In the genomic region with DNA sequence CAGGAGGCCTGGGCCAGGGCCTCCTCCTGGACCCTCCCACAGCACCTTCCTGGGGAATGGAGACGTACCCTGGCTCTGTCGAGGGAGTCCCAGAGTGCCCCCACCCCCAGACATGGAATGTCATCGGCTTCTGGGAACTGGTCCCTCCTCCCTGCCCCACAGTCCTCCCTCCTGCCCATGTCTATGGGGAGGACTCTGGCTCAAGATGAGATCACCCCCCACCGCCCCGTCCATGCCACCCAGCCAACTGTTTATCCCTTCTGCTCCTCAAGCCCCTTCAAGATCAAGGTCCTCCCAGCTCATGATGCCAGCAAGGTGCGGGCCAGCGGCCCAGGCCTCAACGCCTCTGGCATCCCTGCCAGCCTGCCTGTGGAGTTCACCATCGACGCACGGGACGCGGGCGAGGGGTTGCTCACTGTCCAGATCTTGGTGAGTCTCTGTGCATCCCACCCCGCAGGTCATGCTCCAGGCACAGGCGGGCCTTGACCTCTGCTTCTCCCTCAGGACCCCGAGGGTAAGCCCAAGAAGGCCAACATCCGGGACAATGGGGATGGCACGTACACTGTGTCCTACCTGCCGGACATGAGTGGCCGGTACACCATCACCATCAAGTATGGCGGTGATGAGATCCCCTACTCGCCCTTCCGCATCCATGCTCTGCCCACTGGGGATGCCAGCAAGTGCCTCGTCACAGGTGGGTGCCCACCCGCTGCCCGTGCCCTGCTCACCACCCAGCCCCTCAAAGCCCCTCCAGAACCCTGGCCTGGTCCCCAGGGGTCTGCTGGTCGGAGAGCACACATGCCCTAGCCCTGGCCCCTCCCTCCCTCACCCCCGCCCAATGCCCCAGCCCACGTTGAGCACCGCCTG, we compare ENCODE assay signal across 21 cellular contexts. TPM values are rescaled to one million over a fixed set of nuclear protein-coding genes. Genes with fewer than 3 reads are reported as not detected.
"Had no signal": no experiment of that assay in that cellular context is flagged by ENCODE, and none has a peak within 500 bp of the region (broad histone marks: within the 10 kb centered on the region; RNA-seq: fewer than 3 reads in every experiment).

No MANE protein-coding gene starts in this region.

- H3K4me1 Mint-ChIP-seq: endodermal cell, immature natural killer cell had no signal

- H3K27ac ChIP-seq: breast epithelium, neutrophil, spleen, tibial artery, upper lobe of left lung, uterus had no signal

- ATAC-seq: esophagus mucosa; left lobe of liver; natural killer cell treated with Interleukin-12 subunit alpha and Interleukin-12 subunit beta and Interleukin-15 and Interleukin-18, amount 100 ng/mL, for 72 hours had no signal

- H3K4me1 ChIP-seq: breast epithelium, spleen, tibial artery, upper lobe of left lung, uterus had no signal

- H3K36me3 Mint-ChIP-seq: immature natural killer cell; natural killer cell treated with Interleukin-12 subunit alpha and Interleukin-12 subunit beta and Interleukin-15 and Interleukin-18, amount 100 ng/mL, for 72 hours had no signal

- H3K27me3 ChIP-seq: breast epithelium, tibial artery, upper lobe of left lung, uterus had no signal

- H3K9me3 Mint-ChIP-seq: endodermal cell; immature natural killer cell; natural killer cell treated with Interleukin-12 subunit alpha and Interleukin-12 subunit beta and Interleukin-15 and Interleukin-18, amount 100 ng/mL, for 72 hours had no signal

- H3K9me3 ChIP-seq: breast epithelium, neutrophil, spleen, tibial artery, upper lobe of left lung, uterus had no signal

- H3K27ac Mint-ChIP-seq: endodermal cell; immature natural killer cell; natural killer cell treated with Interleukin-12 subunit alpha and Interleukin-12 subunit beta and Interleukin-15 and Interleukin-18, amount 100 ng/mL, for 72 hours had no signal

- H3K36me3 ChIP-seq: breast epithelium, neutrophil, spleen, upper lobe of left lung, uterus had no signal

- H3K4me3 Mint-ChIP-seq: endodermal cell; immature natural killer cell; natural killer cell treated with Interleukin-12 subunit alpha and Interleukin-12 subunit beta and Interleukin-15 and Interleukin-18, amount 100 ng/mL, for 72 hours had no signal

- H3K4me3 ChIP-seq: breast epithelium, coronary artery, lung, spleen, tibial artery, upper lobe of left lung, uterus had no signal

- DNase-seq: central memory CD4-positive, alpha-beta T cell; effector CD4-positive, alpha-beta T cell; endodermal cell; immature natural killer cell; mesenchymal stem cell; midbrain; spleen; stimulated activated CD4-positive, alpha-beta T cell treated with anti-CD3 and anti-CD28 coated beads, Interleukin-15, amount 100 ng/mL, for 24 hours; stimulated activated CD4-positive, alpha-beta T cell treated with anti-CD3 and anti-CD28 coated beads, Interleukin-1b, Interleukin-23, amount 100 ng/mL, for 48 hours; stimulated activated CD4-positive, alpha-beta T cell treated with anti-CD3 and anti-CD28 coated beads, Interleukin-4, amount 100 ng/mL, for 4 hours; stimulated activated naive CD4-positive, alpha-beta T cell treated with Interleukin-2 at 50 U/mL for 16 hours; tibial artery; uterus had no signal

- H3K27me3 Mint-ChIP-seq: natural killer cell treated with Interleukin-12 subunit alpha and Interleukin-12 subunit beta and Interleukin-15 and Interleukin-18, amount 100 ng/mL, for 72 hours had no signal

RNA-seq across cellular contexts. Expression of gene FLNC, which starts 18.3 kb away (rescaled TPM):
- total RNA-seq: natural killer cell treated with Interleukin-12 subunit alpha and Interleukin-12 subunit beta and Interleukin-15 and Interleukin-18, amount 100 ng/mL, for 72 hours had no signal
- polyA plus RNA-seq: immature natural killer cell had no signal
